In the genomic region with DNA sequence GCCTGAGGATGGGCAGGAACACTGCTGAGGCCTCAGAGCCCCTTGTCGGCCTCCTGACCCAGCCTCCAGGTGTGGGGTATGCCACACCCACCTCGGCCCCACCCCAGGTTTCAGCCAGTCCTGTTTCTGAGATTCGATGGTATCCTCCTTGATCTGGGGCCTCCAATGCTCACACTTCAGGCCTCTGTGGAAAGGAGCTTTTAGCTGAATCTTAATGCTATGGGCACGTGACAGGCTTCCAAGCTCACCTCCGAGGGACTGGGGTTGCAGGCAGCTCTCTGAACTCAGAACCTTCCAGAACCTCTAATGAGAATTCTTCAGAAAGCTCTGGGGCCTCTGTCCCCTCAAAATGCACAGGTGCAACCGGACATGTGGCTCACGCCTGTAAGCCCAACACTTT, we compare ENCODE assay signal across 34 cellular contexts. TPM values are rescaled to one million over a fixed set of nuclear protein-coding genes. Genes with fewer than 3 reads are reported as not detected.
"Had no signal": no experiment of that assay in that cellular context is flagged by ENCODE, and none has a peak within 500 bp of the region (broad histone marks: within the 10 kb centered on the region; RNA-seq: fewer than 3 reads in every experiment).

No MANE protein-coding gene starts in this region.

- H3K27me3 ChIP-seq: ascending aorta, breast epithelium, cardiac muscle cell, esophagus squamous epithelium had no signal

- H3K4me3 ChIP-seq: ascending aorta, breast epithelium, cardiac muscle cell, esophagus squamous epithelium, gastroesophageal sphincter had no signal

- H3K9me3 ChIP-seq: ascending aorta, breast epithelium, esophagus squamous epithelium had no signal

- FAIRE-seq: colon, endometrium, endothelial cell of umbilical vein had no signal

- H3K4me1 ChIP-seq: ascending aorta had no signal

- DNase-seq: activated CD4-positive, alpha-beta memory T cell treated with anti-CD3 and anti-CD28 coated beads, Interleukin-2, amount 10 ng/mL, durations not matched to agents 7 days and 5 days; activated CD4-positive, alpha-beta T cell treated with anti-CD3 and anti-CD28 coated beads for 1 hour; activated CD4-positive, alpha-beta T cell treated with anti-CD3 and anti-CD28 coated beads for 4 hours; activated CD4-positive, alpha-beta T cell treated with anti-CD3 and anti-CD28 coated beads, Interleukin-2, amount 10 ng/mL, durations not matched to agents 7 days and 5 days; activated CD4-positive, alpha-beta T cell treated with anti-CD3 and anti-CD28 coated beads, Interleukin-2, amount 50 U/mL, for 4 hours; activated CD8-positive, alpha-beta memory T cell treated with anti-CD3 and anti-CD28 coated beads, Interleukin-2, amount 50 U/mL, for 48 hours; activated gamma-delta T cell; activated naive CD4-positive, alpha-beta T cell; activated naive CD4-positive, alpha-beta T cell treated with anti-CD3 and anti-CD28 coated beads, Interleukin-2, amount 10 ng/mL, durations not matched to agents 7 days and 5 days; activated naive CD8-positive, alpha-beta T cell treated with anti-CD3 and anti-CD28 coated beads, Interleukin-2, amount 10 ng/mL, durations not matched to agents 7 days and 5 days; activated T-cell treated with anti-CD3 and anti-CD28 coated beads for 4 hours; activated T-cell treated with anti-CD3 and anti-CD28 coated beads, Interleukin-2, amount 50 U/mL, for 24 hours; activated T-cell treated with anti-CD3 and anti-CD28 coated beads, Interleukin-2, amount 50 U/mL, for 72 hours; cortex of kidney; dermis blood vessel endothelial cell; effector CD4-positive, alpha-beta T cell; esophagus squamous epithelium; foreskin melanocyte; T-helper 1 cell; T-helper 17 cell; T1000 had no signal

- H3K27ac ChIP-seq: ascending aorta, breast epithelium, cardiac muscle cell, epithelial cell of prostate, esophagus squamous epithelium, gastroesophageal sphincter had no signal

- ATAC-seq: activated naive CD4-positive, alpha-beta T cell treated with anti-CD3 and anti-CD28 coated beads, Interleukin-2, amount 50 U/mL, for 72 hours; activated T-cell treated with anti-CD3 and anti-CD28 coated beads, Interleukin-2, amount 50 U/mL, for 72 hours; gastroesophageal sphincter; T-helper 17 cell; WTC11 had no signal

- H3K36me3 ChIP-seq: ascending aorta, breast epithelium, cardiac muscle cell, gastroesophageal sphincter had no signal

RNA-seq across cellular contexts. Expression of gene SCNN1B, which starts 54.8 kb away (rescaled TPM):
- total RNA-seq: activated CD4-positive, alpha-beta memory T cell treated with anti-CD3 and anti-CD28 coated beads, Interleukin-2, amount 10 ng/mL, durations not matched to agents 7 days and 5 days; activated CD4-positive, alpha-beta T cell treated with anti-CD3 and anti-CD28 coated beads, Interleukin-2, amount 10 ng/mL, durations not matched to agents 7 days and 5 days; activated naive CD4-positive, alpha-beta T cell treated with anti-CD3 and anti-CD28 coated beads, Interleukin-2, amount 50 U/mL, for 72 hours; activated naive CD8-positive, alpha-beta T cell treated with anti-CD3 and anti-CD28 coated beads, Interleukin-2, amount 10 ng/mL, durations not matched to agents 7 days and 5 days; activated T-cell treated with anti-CD3 and anti-CD28 coated beads, Interleukin-2, amount 50 U/mL, for 72 hours; cardiac muscle cell; cerebellum; endothelial cell of umbilical vein; fibroblast of lung; fibroblast of villous mesenchyme; T-helper 17 cell had no signal
- polyA plus RNA-seq: cardiac muscle cell, endothelial cell of umbilical vein, fibroblast of lung had no signal
